ENCODE assay signal across 1 cellular context in the genomic region with DNA sequence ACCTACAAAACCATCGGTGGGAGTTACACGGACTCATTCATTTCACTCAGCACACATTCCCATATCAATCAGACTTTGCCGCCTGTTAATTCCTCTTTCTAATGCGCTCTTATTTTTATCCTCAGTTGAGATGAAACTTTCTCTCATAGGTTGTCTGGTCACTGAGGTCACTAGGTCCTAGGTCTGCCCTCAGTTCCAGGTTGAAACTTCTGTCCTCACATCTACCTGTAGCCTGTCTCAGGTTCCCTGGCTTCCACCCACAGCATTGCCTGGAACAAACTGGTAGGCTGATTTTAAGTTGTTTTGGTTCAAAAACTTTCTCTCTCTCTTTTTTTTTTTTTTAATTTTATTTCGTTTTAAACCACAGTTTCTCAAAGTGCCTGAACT.
TF ChIP-seq lines count a peak whose summit lies in the region.

No MANE protein-coding gene starts in this region.

TF ChIP-seq in H1, 55 proteins besides CTCF, POLR2A, EP300 and RAD21:
- TF ChIP-seq SP1 (IDR thresholded peaks at IDR 0.05; ENCODE audit: low read depth, low read length) = no peak
- TF ChIP-seq, protein P1, sequence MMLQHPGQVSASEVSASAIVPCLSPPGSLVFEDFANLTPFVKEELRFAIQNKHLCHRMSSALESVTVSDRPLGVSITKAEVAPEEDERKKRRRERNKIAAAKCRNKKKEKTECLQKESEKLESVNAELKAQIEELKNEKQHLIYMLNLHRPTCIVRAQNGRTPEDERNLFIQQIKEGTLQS (IDR thresholded peaks at IDR 0.05; ENCODE audit: insufficient read depth, low read depth, low read length) = no peak
